In genomic region chr2:32932825-32933755, GRCh38 we compare ENCODE assay signal across 23 cellular contexts. TPM values are rescaled to one million over a fixed set of nuclear protein-coding genes. Genes with fewer than 3 reads are reported as not detected.
DNase-seq lines count a peak whose midpoint lies in the region; ATAC-seq, FAIRE-seq and TF ChIP-seq lines count a peak whose summit lies in the region.
"Had no signal": no experiment of that assay in that cellular context is flagged by ENCODE, and none has a peak within 500 bp of the region (broad histone marks: within the 10 kb centered on the region; RNA-seq: fewer than 3 reads in every experiment).

No MANE protein-coding gene starts in this region.

- intact Hi-C loops in PC-3 (cut with micrococcal nuclease): no loop called here

- no peaks in the 10 kb centered on the region for H3K36me3 ChIP-seq in PC-3 (ENCODE audit: low read depth, low read length)
- no peaks in the 10 kb centered on the region for H3K36me3 ChIP-seq in H1 (ENCODE audit: control insufficient read depth in 2 of 4, insufficient read depth in 4 of 4, low read length in 3 of 4)
- no peaks in the 10 kb centered on the region for H3K36me3 ChIP-seq in trophoblast cell (ENCODE audit: control insufficient read depth in 1 of 2, insufficient read depth in 2 of 2, low read length in 2 of 2)
- H3K36me3 ChIP-seq in H7 (replicated peaks; ENCODE audit: control insufficient read depth, insufficient read depth, low read length): no peaks in the 10 kb centered on the region
- H3K36me3 ChIP-seq: MG63, SJCRH30 had no signal

- no peak overlapping the region for H3K23ac ChIP-seq in H1 (ENCODE audit: insufficient read length)
- no peak overlapping the region for H3K23ac ChIP-seq in trophoblast cell (ENCODE audit: low read length)

- H3K79me2 ChIP-seq in PC-3 (ENCODE audit: low read length) (no peaks in the 10 kb centered on the region), H1 (ENCODE audit: control insufficient read depth in 1 of 2, insufficient read depth in 2 of 2, low read length in 2 of 2) (no peaks in the 10 kb centered on the region), trophoblast cell (ENCODE audit: control insufficient read depth, insufficient read depth, low read length, poor library complexity) (no peaks in the 10 kb centered on the region)

- H4K91ac ChIP-seq in H1 (replicated peaks; ENCODE audit: insufficient read length, low read length) (no peak overlapping the region), trophoblast cell (ENCODE audit: low read depth, low read length) (no peak overlapping the region)

- H3K27me3 ChIP-seq in PC-3 (ENCODE audit: low read length) (no peaks in the 10 kb centered on the region), H1 (replicated peaks in 1 of 4; ENCODE audit: control insufficient read depth in 3 of 4, extremely low read depth in 1 of 4, insufficient read depth in 3 of 4, low read length in 3 of 4) (no peaks in the 10 kb centered on the region), trophoblast cell (ENCODE audit: insufficient read depth, low read length) (no peaks in the 10 kb centered on the region), H7 (ENCODE audit: control insufficient read depth, insufficient read depth, low read length) (no peaks in the 10 kb centered on the region)
- H3K27me3 ChIP-seq: MG63, SJCRH30 had no signal

- H3K4me1 ChIP-seq in PC-3 (ENCODE audit: insufficient read depth, low read length) (peaks cover 19% of the 10 kb centered on the region), H1 (replicated peaks in 1 of 4; ENCODE audit: control insufficient read depth in 3 of 4, insufficient read depth in 4 of 4, low read length in 3 of 4) (peaks cover 0 to 15% (median 6%) of the 10 kb centered on the region in 4 experiments; a peak in 6 of 7 replicates), trophoblast cell (ENCODE audit: control insufficient read depth in 1 of 2, insufficient read depth in 2 of 2, low read length in 2 of 2) (peaks cover 10 to 21% of the 10 kb centered on the region in 2 experiments)

- H3K4ac ChIP-seq in H1 (replicated peaks; ENCODE audit: insufficient read length, low read depth, low read length): no peak overlapping the region
- H3K4ac ChIP-seq in trophoblast cell (ENCODE audit: low read depth, low read length): no peak overlapping the region

- H3K4me1 Mint-ChIP-seq in activated CD8-positive, alpha-beta memory T cell treated with anti-CD3 and anti-CD28 coated beads, Interleukin-2, amount 10 ng/mL, durations not matched to agents 7 days and 5 days: no peaks in the 10 kb centered on the region
- H3K4me1 Mint-ChIP-seq in effector memory CD8-positive, alpha-beta T cell (ENCODE audit: low read depth in 2 of 2): no peaks in the 10 kb centered on the region

- no peak overlapping the region for H4K5ac ChIP-seq in H1 (ENCODE audit: insufficient read length, low read depth, low read length)

- H3K9ac ChIP-seq in PC-3 (ENCODE audit: low read length) (no peak overlapping the region), H1 (replicated peaks in 1 of 4; ENCODE audit: extremely low read depth in 1 of 4, low read depth in 3 of 4, low read length in 3 of 4) (no peak overlapping the region), trophoblast cell (ENCODE audit: low read length) (no peak overlapping the region)

- no peak for TF ChIP-seq EP300 in H1 (IDR thresholded peaks at IDR 0.05; ENCODE audit: borderline replicate concordance in 1 of 2, low read depth in 2 of 2, low read length in 2 of 2)

- H2BK120ac ChIP-seq in H1 (replicated peaks; ENCODE audit: low read depth, low read length) (no peak overlapping the region), trophoblast cell (ENCODE audit: insufficient read depth, low read length, poor library complexity) (peak overlapping the region; percentile 37)

- peaks cover 27% of the 10 kb centered on the region for H3K27me3 Mint-ChIP-seq in activated CD8-positive, alpha-beta memory T cell treated with anti-CD3 and anti-CD28 coated beads, Interleukin-2, amount 10 ng/mL, durations not matched to agents 7 days and 5 days
- H3K27me3 Mint-ChIP-seq in effector memory CD8-positive, alpha-beta T cell: peaks cover 7 to 45% of the 10 kb centered on the region in 2 donors

- H3K36me3 Mint-ChIP-seq in activated CD8-positive, alpha-beta memory T cell treated with anti-CD3 and anti-CD28 coated beads, Interleukin-2, amount 10 ng/mL, durations not matched to agents 7 days and 5 days: no peaks in the 10 kb centered on the region
- H3K36me3 Mint-ChIP-seq in effector memory CD8-positive, alpha-beta T cell (ENCODE audit: insufficient read depth): no peaks in the 10 kb centered on the region

- no peaks in the 10 kb centered on the region for H3K9me3 Mint-ChIP-seq in activated CD8-positive, alpha-beta memory T cell treated with anti-CD3 and anti-CD28 coated beads, Interleukin-2, amount 10 ng/mL, durations not matched to agents 7 days and 5 days (ENCODE audit: low read depth)
- H3K9me3 Mint-ChIP-seq in effector memory CD8-positive, alpha-beta T cell: no peaks in the 10 kb centered on the region

- H3K9me3 ChIP-seq in PC-3 (ENCODE audit: low read length) (no peaks in the 10 kb centered on the region), H1 (ENCODE audit: insufficient read depth in 2 of 2, low read depth in 1 of 2, low read length in 1 of 2) (no peaks in the 10 kb centered on the region), trophoblast cell (ENCODE audit: insufficient read depth, low read depth, low read length) (no peaks in the 10 kb centered on the region)
- H3K9me3 ChIP-seq: MG63, SJCRH30 had no signal

- H3K79me1 ChIP-seq in H1 (ENCODE audit: low read depth, low read length) (no peaks in the 10 kb centered on the region), trophoblast cell (ENCODE audit: low read length) (peaks cover 11% of the 10 kb centered on the region)

- H3K4me3 Mint-ChIP-seq in activated CD8-positive, alpha-beta memory T cell treated with anti-CD3 and anti-CD28 coated beads, Interleukin-2, amount 10 ng/mL, durations not matched to agents 7 days and 5 days: no peak overlapping the region
- H3K4me3 Mint-ChIP-seq in effector memory CD8-positive, alpha-beta T cell: no peak overlapping the region

- no peak for TF ChIP-seq RAD21 in H1 (IDR thresholded peaks at IDR 0.05 in 1 of 2, conservative IDR thresholded peaks at IDR 0.05 in 1 of 2; ENCODE audit: low read depth in 2 of 2, low read length in 2 of 2)

- 84% methylated on average over 11 of the region's 11 CpGs; no CpG with 5 or more reads in 1 of the 2 experiments for WGBS in H1 (ENCODE audit: extremely low coverage in 1 of 2, insufficient coverage in 1 of 2, insufficient read length in 1 of 2, insufficient replicate concordance in 2 of 2, low coverage in 1 of 2, low lambda C conversion rate in 2 of 2, missing lambda C conversion rate in 1 of 2), 2 experiments
- WGBS in trophoblast cell (ENCODE audit: extremely low coverage, insufficient coverage, insufficient read length): no CpG with 5 or more reads among the region's 11 CpGs

- no peak overlapping the region for H2BK15ac ChIP-seq in H1 (ENCODE audit: low read length)

- no peak for ATAC-seq in activated CD8-positive, alpha-beta memory T cell treated with anti-CD3 and anti-CD28 coated beads, Interleukin-2, amount 10 ng/mL, durations not matched to agents 7 days and 5 days
- ATAC-seq in PC-3: no peak
- ATAC-seq in effector memory CD8-positive, alpha-beta T cell (replicated peaks): no peak
- ATAC-seq: HCT116, Right ventricle myocardium inferior had no signal

- H4K12ac ChIP-seq in trophoblast cell (ENCODE audit: low read depth, low read length): no peak overlapping the region

- no peak overlapping the region for H2BK20ac ChIP-seq in H1 (ENCODE audit: low read length)

- H3K56ac ChIP-seq in H1 (replicated peaks; ENCODE audit: insufficient read length, low read depth, low read length): no peak overlapping the region

- H3K27ac Mint-ChIP-seq in activated CD8-positive, alpha-beta memory T cell treated with anti-CD3 and anti-CD28 coated beads, Interleukin-2, amount 10 ng/mL, durations not matched to agents 7 days and 5 days: no peak overlapping the region
- H3K27ac Mint-ChIP-seq in effector memory CD8-positive, alpha-beta T cell: no peak overlapping the region

- H3K14ac ChIP-seq in H1 (ENCODE audit: insufficient read length) (no peak overlapping the region), trophoblast cell (ENCODE audit: low read length) (no peak overlapping the region)

- no peak overlapping the region for H2AK5ac ChIP-seq in H1 (ENCODE audit: low read depth, low read length)
- no peak overlapping the region for H2AK5ac ChIP-seq in trophoblast cell (ENCODE audit: low read length)

- BruUV-seq in PC-3 (replicated peaks; lab: Mats Ljungman, UMichigan): no TSS peak

- CTCF ChIA-PET in activated CD8-positive, alpha-beta memory T cell treated with anti-CD3 and anti-CD28 coated beads, Interleukin-2, amount 10 ng/mL, durations not matched to agents 7 days and 5 days (lab: Charles Lee): interaction anchor here (0.6 kb wide), 1 partner anchor 607 kb away, joined by 3 read pairs; no protein-coding TSS in a partner anchor
- CTCF ChIA-PET in PC-3 (lab: Charles Lee): no interaction called here
- CTCF ChIA-PET in H1 (lab: Charles Lee; ENCODE audit: partially characterized antibody): interaction anchor here (1.2 to 2.5 kb wide), 5 partner anchors 8 to 447 kb away, joined by 3 to 9 read pairs (median 5); no protein-coding TSS in a partner anchor

- H3K9me2 ChIP-seq in PC-3 (replicated peaks; ENCODE audit: low read length): no peaks in the 10 kb centered on the region

- H3F3A ChIP-seq in PC-3 (ENCODE audit: low read length, unreplicated experiment): no peaks in the 10 kb centered on the region

- H3K4me2 ChIP-seq in PC-3 (ENCODE audit: low read length): no peak overlapping the region
- 0 out of 4 replicates have a peak overlapping the region, but pooled peaks of 1 of the 2 experiments have one; percentile 15 for H3K4me2 ChIP-seq in H1 (ENCODE audit: insufficient read depth in 1 of 2, low read depth in 2 of 2, low read length in 2 of 2)
- no peak overlapping the region for H3K4me2 ChIP-seq in trophoblast cell (ENCODE audit: low read length)
- H3K4me2 ChIP-seq: PC-9 had no signal

- no peak overlapping the region for H3K4me3 ChIP-seq in PC-3 (ENCODE audit: low read length)
- no peak overlapping the region for H3K4me3 ChIP-seq in H1 (ENCODE audit: extremely low read depth in 1 of 4, insufficient read depth in 2 of 4, low read depth in 3 of 4, low read length in 4 of 4)
- no peak overlapping the region for H3K4me3 ChIP-seq in trophoblast cell (ENCODE audit: low read depth, low read length)
- no peak overlapping the region for H3K4me3 ChIP-seq in H7 (ENCODE audit: insufficient read depth, low read depth, low read length)
- H3K4me3 ChIP-seq: MG63, PC-9 had no signal

- no peak overlapping the region for H2AFZ ChIP-seq in PC-3 (ENCODE audit: low read length)
- no peak overlapping the region for H2AFZ ChIP-seq in H1 (ENCODE audit: low read length)
- H2AFZ ChIP-seq in trophoblast cell (ENCODE audit: insufficient read depth, low read length, poor library complexity): no peak overlapping the region
- H2AFZ ChIP-seq: PC-9 had no signal

- POLR2A ChIA-PET in PC-3 (lab: Charles Lee; ENCODE audit: unreplicated experiment) (no interaction called here), H1 (lab: Charles Lee; ENCODE audit: partially characterized antibody) (interaction anchor here (1.0 to 1.1 kb wide), 2 partner anchors 12 to 14 kb away, joined by 3 read pairs; no protein-coding TSS in a partner anchor)

- no peaks in the 10 kb centered on the region for H3K23me2 ChIP-seq in H1 (ENCODE audit: low read depth, low read length)

- DNase-seq in activated CD8-positive, alpha-beta memory T cell treated with anti-CD3 and anti-CD28 coated beads, Interleukin-2, amount 10 ng/mL, durations not matched to agents 7 days and 5 days: peak; percentile 4
- DNase-seq in activated CD8-positive, alpha-beta memory T cell treated with anti-CD3 and anti-CD28 coated beads, Interleukin-2, amount 50 U/mL, for 48 hours: no peak
- DNase-seq in PC-3 (peak; percentile 46), H1 (ENCODE audit: low read depth in 1 of 2, low spot score in 2 of 2) (peak in 1 of 2 experiments; percentile 32), trophoblast cell (peak; percentile 91 to 93), HK-2 (ENCODE audit: unreplicated experiment) (no peak), H7 (no peak)
- DNase-seq in effector memory CD8-positive, alpha-beta T cell: no peak
- DNase-seq: 8988T, ACHN, Calu3, DMS79 treated with DMSO at 0.1 percent for 48 hours, GOT3, KG1, MG63, NCI-H2029, NCI-H526, PC-9, SJCRH30, T-helper 1 cell had no signal

- H3K27ac ChIP-seq in PC-3 (ENCODE audit: low read length) (no peak overlapping the region), H1 (ENCODE audit: low read depth, low read length) (no peak overlapping the region), trophoblast cell (ENCODE audit: low read depth, low read length) (peak overlapping the region; percentile 54)
- H3K27ac ChIP-seq: PC-9 had no signal

- no peak overlapping the region; the same call in 1 of the 2 replicates for H3K18ac ChIP-seq in H1 (ENCODE audit: extremely low read depth, low read length)
- H3K18ac ChIP-seq in trophoblast cell (ENCODE audit: low read length): no peak overlapping the region

- no peak for TF ChIP-seq POLR2A in H1 (IDR thresholded peaks at IDR 0.05; ENCODE audit: control extremely low read depth in 1 of 2, low read depth in 2 of 2, low read length in 2 of 2)

- no peak overlapping the region for H4K8ac ChIP-seq in H1 (ENCODE audit: extremely low read depth, insufficient read depth, low read length)
- H4K8ac ChIP-seq in trophoblast cell (ENCODE audit: low read depth, low read length): peak overlapping the region; percentile 56

- H4K20me1 ChIP-seq in PC-3 (ENCODE audit: low read length) (no peaks in the 10 kb centered on the region), H1 (replicated peaks in 1 of 2; ENCODE audit: control insufficient read depth in 1 of 2, insufficient read depth in 2 of 2, low read length in 2 of 2) (no peaks in the 10 kb centered on the region)

- no peak overlapping the region for H2BK12ac ChIP-seq in H1 (ENCODE audit: low read depth, low read length)
- no peak overlapping the region for H2BK12ac ChIP-seq in trophoblast cell (ENCODE audit: low read length)

- no peak for TF ChIP-seq CTCF in PC-3 (conservative IDR thresholded peaks at IDR 0.05; ENCODE audit: low read depth, low read length)
- no peak for TF ChIP-seq CTCF in H1 (IDR thresholded peaks at IDR 0.05; ENCODE audit: control extremely low read depth in 1 of 3, insufficient read depth in 1 of 3, low read depth in 1 of 3, low read length in 3 of 3)

- no peak for FAIRE-seq in H1 (lab: Jason Lieb, UNC)
- FAIRE-seq: GM18507 had no signal

- H2BK5ac ChIP-seq in H1 (ENCODE audit: low read depth, low read length) (peak overlapping the region; percentile 21; the same call in 1 of the 2 replicates), trophoblast cell (ENCODE audit: low read depth, low read length, poor library complexity) (no peak overlapping the region)

RNA-seq across cellular contexts. Expression of gene LTBP1, which starts 13.7 kb away (rescaled TPM):
- total RNA-seq in activated CD8-positive, alpha-beta memory T cell treated with anti-CD3 and anti-CD28 coated beads, Interleukin-2, amount 10 ng/mL, durations not matched to agents 7 days and 5 days: under 1 TPM; 0.37 to 0.50 TPM
- total RNA-seq in PC-3 (2014; rRNA removed): 34.0 and 45.9 TPM in 2 replicates
- total RNA-seq in H1 (2021; fragmentation: NEBNext Ultra II Directional; extraction: Animal tissue kit (Norgen Biotek cat#: 25700)): 23.8 and 24.7 TPM in 2 replicates
- polyA plus RNA-seq in H1 (2011; rRNA removed): 14.0 and 15.4 TPM in 2 replicates
- 19.1 TPM for polyA plus RNA-seq in H1 (2011; cell fraction: cytosol; rRNA removed)
- 22.1 TPM for polyA plus RNA-seq in H1 (2011; cell fraction: nucleus; rRNA removed)
- 22.6 to 24.5 TPM (median 24.0 TPM) in 4 replicates for polyA plus RNA-seq in H1 (2012, experiment 1 of 2)
- polyA plus RNA-seq in H1 (2012, experiment 2 of 2): 3.1 TPM
- polyA plus RNA-seq in H1 (2013, experiment 1 of 2): 31.2 TPM
- 23.3 TPM for polyA plus RNA-seq in H1 (2013, experiment 2 of 2)
- polyA minus RNA-seq in H1 (2011; rRNA and poly(A)+ RNA removed): 39.6 and 58.9 TPM in 2 replicates
- polyA minus RNA-seq in H1 (2011; cell fraction: cytosol; rRNA and poly(A)+ RNA removed): 20.6 TPM
- polyA minus RNA-seq in H1 (2011; cell fraction: nucleus; rRNA and poly(A)+ RNA removed): 21.7 TPM
- polyA plus RNA-seq in trophoblast cell (2013): 26.6 and 27.0 TPM in 2 replicates
- total RNA-seq in H7 (2014; rRNA removed; shearing (Covaris generic)): 19.6 and 27.4 TPM in 2 replicates

Comparison
In these comparisons a context has a peak if more than half of its experiments do, and no peak if none do; other contexts are left out.
1. DNase-seq: peak in activated CD8-positive, alpha-beta memory T cell treated with anti-CD3 and anti-CD28 coated beads, Interleukin-2, amount 10 ng/mL, durations not matched to agents 7 days and 5 days (single experiment), PC-3 (single experiment) and trophoblast cell (2 of 2); none in activated CD8-positive, alpha-beta memory T cell treated with anti-CD3 and anti-CD28 coated beads, Interleukin-2, amount 50 U/mL, for 48 hours (single experiment), HK-2 (single experiment), H7 (single experiment) and effector memory CD8-positive, alpha-beta T cell (0 of 3).
2. RNA of gene LTBP1, which starts 13.7 kb away (total RNA-seq): 34.0 to 45.9 TPM in PC-3, 23.8 to 24.7 TPM in H1 and 19.6 to 27.4 TPM in H7; 0.37 to 0.50 TPM in activated CD8-positive, alpha-beta memory T cell treated with anti-CD3 and anti-CD28 coated beads, Interleukin-2, amount 10 ng/mL, durations not matched to agents 7 days and 5 days; every median in the first group is over 10 times any median in the second.